1 cellular context compared by ENCODE assay signal in the genomic region with DNA sequence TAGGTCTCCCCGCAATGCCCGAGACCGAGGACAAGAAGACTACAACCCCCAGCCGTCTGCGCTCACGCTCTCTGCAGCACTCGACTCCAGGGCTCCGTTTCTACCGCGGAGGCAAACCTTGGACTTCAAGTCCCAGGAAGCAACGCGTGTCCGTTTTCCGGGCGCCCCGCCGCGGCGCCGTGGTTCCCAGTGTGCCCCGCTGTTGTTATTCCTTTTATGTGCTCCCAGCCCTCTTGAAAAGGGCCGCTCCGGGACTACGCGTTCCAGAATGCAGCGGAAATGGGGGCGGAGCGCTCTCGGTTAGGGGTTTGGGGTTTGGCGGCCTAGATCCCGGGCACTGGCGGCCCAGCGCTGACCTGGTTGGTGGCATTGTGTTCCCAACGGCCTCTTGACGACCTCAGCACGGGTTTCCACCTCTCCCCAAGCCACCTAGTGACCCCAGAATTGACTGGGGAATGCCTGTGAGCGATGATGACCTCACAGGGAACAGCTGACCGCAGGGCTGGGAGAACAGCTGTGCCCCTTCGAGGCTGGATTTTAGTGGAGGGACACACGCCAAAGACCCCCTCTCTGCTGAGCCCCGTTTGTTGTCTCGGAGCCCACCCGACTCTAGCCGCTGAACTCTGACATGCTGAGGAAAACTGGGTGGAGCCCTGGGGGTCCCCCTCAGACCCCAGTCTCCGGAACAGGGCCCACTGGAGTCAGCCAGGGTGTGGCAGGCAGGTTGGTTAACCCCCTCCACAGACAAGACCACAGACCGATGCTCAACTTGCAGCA.
TF ChIP-seq lines count a peak whose summit lies in the region.

No MANE protein-coding gene starts in this region.

TF ChIP-seq in K562, 482 proteins besides CTCF, POLR2A, EP300 and RAD21 (continued from another document and continues in another):
- TF ChIP-seq, protein P1, sequence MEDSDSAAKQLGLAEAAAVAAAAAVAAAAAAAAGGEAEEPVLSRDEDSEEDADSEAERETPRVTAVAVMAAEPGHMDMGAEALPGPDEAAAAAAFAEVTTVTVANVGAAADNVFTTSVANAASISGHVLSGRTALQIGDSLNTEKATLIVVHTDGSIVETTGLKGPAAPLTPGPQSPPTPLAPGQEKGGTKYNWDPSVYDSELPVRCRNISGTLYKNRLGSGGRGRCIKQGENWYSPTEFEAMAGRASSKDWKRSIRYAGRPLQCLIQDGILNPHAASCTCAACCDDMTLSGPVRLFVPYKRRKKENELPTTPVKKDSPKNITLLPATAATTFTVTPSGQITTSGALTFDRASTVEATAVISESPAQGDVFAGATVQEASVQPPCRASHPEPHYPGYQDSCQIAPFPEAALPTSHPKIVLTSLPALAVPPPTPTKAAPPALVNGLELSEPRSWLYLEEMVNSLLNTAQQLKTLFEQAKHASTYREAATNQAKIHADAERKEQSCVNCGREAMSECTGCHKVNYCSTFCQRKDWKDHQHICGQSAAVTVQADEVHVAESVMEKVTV (CRISPR knock-in tag; IDR thresholded peaks at IDR 0.05), result no peak
- TF ChIP-seq SRF (CRISPR knock-in tag; IDR thresholded peaks at IDR 0.05) (peak in 1 of 2 experiments; percentile 94; a peak in 2 of 4 replicates), CAMTA2 (CRISPR knock-in tag; conservative IDR thresholded peaks at IDR 0.05) (peak; percentile 87; the same call in 1 of the 2 replicates), ZNF76 (CRISPR knock-in tag; IDR thresholded peaks at IDR 0.05; ENCODE audit: borderline replicate concordance) (no peak), CHD2 (IDR thresholded peaks at IDR 0.05; ENCODE audit: low read depth, low read length) (0 out of 2 replicates have a peak, but pooled peaks have one; percentile 21), GTF2F1 (IDR thresholded peaks at IDR 0.05; ENCODE audit: low read depth, low read length) (no peak), ZNF780A (CRISPR knock-in tag; IDR thresholded peaks at IDR 0.05) (no peak), LCOR (CRISPR knock-in tag; IDR thresholded peaks at IDR 0.05) (peak; percentile 27; the same call in 1 of the 2 replicates), RNF2 (IDR thresholded peaks at IDR 0.05) (no peak; the same call in 1 of the 2 replicates), CCAR2 (IDR thresholded peaks at IDR 0.05; ENCODE audit: low read depth, low read length) (no peak), ZNF274 (IDR thresholded peaks at IDR 0.05; ENCODE audit: borderline replicate concordance, low read depth, low read length) (no peak), POLR2AphosphoS2 (IDR thresholded peaks at IDR 0.05; ENCODE audit: low read length) (no peak), TAF15 (IDR thresholded peaks at IDR 0.05; ENCODE audit: low read depth, low read length) (no peak), HNRNPK (IDR thresholded peaks at IDR 0.05; ENCODE audit: low read depth, low read length, poor library complexity, severe bottlenecking) (no peak), GABPB2 (CRISPR knock-in tag; conservative IDR thresholded peaks at IDR 0.05) (no peak; the same call in 1 of the 2 replicates), JUNB (CRISPR knock-in tag; conservative IDR thresholded peaks at IDR 0.05) (0 out of 2 replicates have a peak, but pooled peaks have one; percentile 24), ZNF253 (CRISPR knock-in tag; conservative IDR thresholded peaks at IDR 0.05) (no peak), MEF2D (tag; conservative IDR thresholded peaks at IDR 0.05; ENCODE audit: low read depth) (no peak; the same call in 1 of the 2 replicates), POLR2G (IDR thresholded peaks at IDR 0.05; ENCODE audit: low read depth, low read length) (peak; percentile 96), ZNF764 (CRISPR knock-in tag; IDR thresholded peaks at IDR 0.05; ENCODE audit: low read depth) (no peak), NRF1 (conservative IDR thresholded peaks at IDR 0.05 in 1 of 2, IDR thresholded peaks at IDR 0.05 in 1 of 2) (peak; percentile 90 to 92), SMARCC2 (IDR thresholded peaks at IDR 0.05; ENCODE audit: low read depth) (peak; percentile 51; the same call in 1 of the 2 replicates), SMAD2 (IDR thresholded peaks at IDR 0.05; ENCODE audit: low read depth, low read length) (peak; percentile 96; the same call in 1 of the 2 replicates), SMAD3 (CRISPR knock-in tag; conservative IDR thresholded peaks at IDR 0.05) (no peak), ZC3H8 (IDR thresholded peaks at IDR 0.05) (no peak), KDM2B (CRISPR knock-in tag; IDR thresholded peaks at IDR 0.05) (0 out of 2 replicates have a peak, but pooled peaks have one; percentile 52), L3MBTL2 (IDR thresholded peaks at IDR 0.05) (peak; percentile 80), RFX7 (CRISPR knock-in tag; IDR thresholded peaks at IDR 0.05) (no peak), U2AF2 (optimal IDR thresholded peaks at IDR 0.05; ENCODE audit: low read depth, low read length) (no peak), E2F3 (CRISPR knock-in tag; IDR thresholded peaks at IDR 0.05) (0 out of 2 replicates have a peak, but pooled peaks have one; percentile 14), STAT5B (CRISPR knock-in tag; IDR thresholded peaks at IDR 0.05) (no peak), TEAD2 (tag; IDR thresholded peaks at IDR 0.05) (no peak), MEIS2 (IDR thresholded peaks at IDR 0.05; ENCODE audit: partially characterized antibody) (no peak), EGR1 (conservative IDR thresholded peaks at IDR 0.05) (peak; percentile 61), ZNF57 (CRISPR knock-in tag; IDR thresholded peaks at IDR 0.05) (no peak), MCM2 (IDR thresholded peaks at IDR 0.05; ENCODE audit: low read depth) (no peak), RBM25 (IDR thresholded peaks at IDR 0.05; ENCODE audit: low read depth, low read length, severe bottlenecking) (no peak), LEF1 (IDR thresholded peaks at IDR 0.05) (peak; percentile 45), ZNF224 (CRISPR knock-in tag; IDR thresholded peaks at IDR 0.05) (no peak), SMC3 (conservative IDR thresholded peaks at IDR 0.05; ENCODE audit: insufficient read depth, low read depth, low read length) (no peak), CBFA2T3 (IDR thresholded peaks at IDR 0.05) (peak; percentile 38; the same call in 1 of the 2 replicates), SETDB1 (IDR thresholded peaks at IDR 0.05; ENCODE audit: low read length) (peak; percentile 7), ZNF282 (CRISPR knock-in tag; IDR thresholded peaks at IDR 0.05) (no peak), MTA3 (IDR thresholded peaks at IDR 0.05; ENCODE audit: borderline replicate concordance) (peak; percentile 91; the same call in 1 of the 2 replicates), RUNX1 (IDR thresholded peaks at IDR 0.05; ENCODE audit: low read depth) (no peak; the same call in 1 of the 2 replicates), MBD2 (IDR thresholded peaks at IDR 0.05; ENCODE audit: borderline replicate concordance, low read depth) (peak; percentile 95)
- TF ChIP-seq, protein P2, sequence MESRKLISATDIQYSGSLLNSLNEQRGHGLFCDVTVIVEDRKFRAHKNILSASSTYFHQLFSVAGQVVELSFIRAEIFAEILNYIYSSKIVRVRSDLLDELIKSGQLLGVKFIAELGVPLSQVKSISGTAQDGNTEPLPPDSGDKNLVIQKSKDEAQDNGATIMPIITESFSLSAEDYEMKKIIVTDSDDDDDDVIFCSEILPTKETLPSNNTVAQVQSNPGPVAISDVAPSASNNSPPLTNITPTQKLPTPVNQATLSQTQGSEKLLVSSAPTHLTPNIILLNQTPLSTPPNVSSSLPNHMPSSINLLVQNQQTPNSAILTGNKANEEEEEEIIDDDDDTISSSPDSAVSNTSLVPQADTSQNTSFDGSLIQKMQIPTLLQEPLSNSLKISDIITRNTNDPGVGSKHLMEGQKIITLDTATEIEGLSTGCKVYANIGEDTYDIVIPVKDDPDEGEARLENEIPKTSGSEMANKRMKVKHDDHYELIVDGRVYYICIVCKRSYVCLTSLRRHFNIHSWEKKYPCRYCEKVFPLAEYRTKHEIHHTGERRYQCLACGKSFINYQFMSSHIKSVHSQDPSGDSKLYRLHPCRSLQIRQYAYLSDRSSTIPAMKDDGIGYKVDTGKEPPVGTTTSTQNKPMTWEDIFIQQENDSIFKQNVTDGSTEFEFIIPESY (CRISPR knock-in tag; IDR thresholded peaks at IDR 0.05), result no peak
- TF ChIP-seq, protein P3, sequence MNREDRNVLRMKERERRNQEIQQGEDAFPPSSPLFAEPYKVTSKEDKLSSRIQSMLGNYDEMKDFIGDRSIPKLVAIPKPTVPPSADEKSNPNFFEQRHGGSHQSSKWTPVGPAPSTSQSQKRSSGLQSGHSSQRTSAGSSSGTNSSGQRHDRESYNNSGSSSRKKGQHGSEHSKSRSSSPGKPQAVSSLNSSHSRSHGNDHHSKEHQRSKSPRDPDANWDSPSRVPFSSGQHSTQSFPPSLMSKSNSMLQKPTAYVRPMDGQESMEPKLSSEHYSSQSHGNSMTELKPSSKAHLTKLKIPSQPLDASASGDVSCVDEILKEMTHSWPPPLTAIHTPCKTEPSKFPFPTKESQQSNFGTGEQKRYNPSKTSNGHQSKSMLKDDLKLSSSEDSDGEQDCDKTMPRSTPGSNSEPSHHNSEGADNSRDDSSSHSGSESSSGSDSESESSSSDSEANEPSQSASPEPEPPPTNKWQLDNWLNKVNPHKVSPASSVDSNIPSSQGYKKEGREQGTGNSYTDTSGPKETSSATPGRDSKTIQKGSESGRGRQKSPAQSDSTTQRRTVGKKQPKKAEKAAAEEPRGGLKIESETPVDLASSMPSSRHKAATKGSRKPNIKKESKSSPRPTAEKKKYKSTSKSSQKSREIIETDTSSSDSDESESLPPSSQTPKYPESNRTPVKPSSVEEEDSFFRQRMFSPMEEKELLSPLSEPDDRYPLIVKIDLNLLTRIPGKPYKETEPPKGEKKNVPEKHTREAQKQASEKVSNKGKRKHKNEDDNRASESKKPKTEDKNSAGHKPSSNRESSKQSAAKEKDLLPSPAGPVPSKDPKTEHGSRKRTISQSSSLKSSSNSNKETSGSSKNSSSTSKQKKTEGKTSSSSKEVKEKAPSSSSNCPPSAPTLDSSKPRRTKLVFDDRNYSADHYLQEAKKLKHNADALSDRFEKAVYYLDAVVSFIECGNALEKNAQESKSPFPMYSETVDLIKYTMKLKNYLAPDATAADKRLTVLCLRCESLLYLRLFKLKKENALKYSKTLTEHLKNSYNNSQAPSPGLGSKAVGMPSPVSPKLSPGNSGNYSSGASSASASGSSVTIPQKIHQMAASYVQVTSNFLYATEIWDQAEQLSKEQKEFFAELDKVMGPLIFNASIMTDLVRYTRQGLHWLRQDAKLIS (CRISPR knock-in tag; IDR thresholded peaks at IDR 0.05), result no peak
- TF ChIP-seq, protein P4, sequence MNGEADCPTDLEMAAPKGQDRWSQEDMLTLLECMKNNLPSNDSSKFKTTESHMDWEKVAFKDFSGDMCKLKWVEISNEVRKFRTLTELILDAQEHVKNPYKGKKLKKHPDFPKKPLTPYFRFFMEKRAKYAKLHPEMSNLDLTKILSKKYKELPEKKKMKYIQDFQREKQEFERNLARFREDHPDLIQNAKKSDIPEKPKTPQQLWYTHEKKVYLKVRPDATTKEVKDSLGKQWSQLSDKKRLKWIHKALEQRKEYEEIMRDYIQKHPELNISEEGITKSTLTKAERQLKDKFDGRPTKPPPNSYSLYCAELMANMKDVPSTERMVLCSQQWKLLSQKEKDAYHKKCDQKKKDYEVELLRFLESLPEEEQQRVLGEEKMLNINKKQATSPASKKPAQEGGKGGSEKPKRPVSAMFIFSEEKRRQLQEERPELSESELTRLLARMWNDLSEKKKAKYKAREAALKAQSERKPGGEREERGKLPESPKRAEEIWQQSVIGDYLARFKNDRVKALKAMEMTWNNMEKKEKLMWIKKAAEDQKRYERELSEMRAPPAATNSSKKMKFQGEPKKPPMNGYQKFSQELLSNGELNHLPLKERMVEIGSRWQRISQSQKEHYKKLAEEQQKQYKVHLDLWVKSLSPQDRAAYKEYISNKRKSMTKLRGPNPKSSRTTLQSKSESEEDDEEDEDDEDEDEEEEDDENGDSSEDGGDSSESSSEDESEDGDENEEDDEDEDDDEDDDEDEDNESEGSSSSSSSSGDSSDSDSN (IDR thresholded peaks at IDR 0.05; ENCODE audit: borderline replicate concordance in 1 of 2, low read depth in 2 of 2, low read length in 2 of 2), result 0 out of 4 replicates have a peak, but pooled peaks of 1 of the 2 experiments have one; percentile 13
- TF ChIP-seq, protein P5, sequence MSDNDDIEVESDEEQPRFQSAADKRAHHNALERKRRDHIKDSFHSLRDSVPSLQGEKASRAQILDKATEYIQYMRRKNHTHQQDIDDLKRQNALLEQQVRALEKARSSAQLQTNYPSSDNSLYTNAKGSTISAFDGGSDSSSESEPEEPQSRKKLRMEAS (CRISPR knock-in tag; IDR thresholded peaks at IDR 0.05), result peak; percentile 44; the same call in 1 of the 2 replicates
- TF ChIP-seq, protein P6, sequence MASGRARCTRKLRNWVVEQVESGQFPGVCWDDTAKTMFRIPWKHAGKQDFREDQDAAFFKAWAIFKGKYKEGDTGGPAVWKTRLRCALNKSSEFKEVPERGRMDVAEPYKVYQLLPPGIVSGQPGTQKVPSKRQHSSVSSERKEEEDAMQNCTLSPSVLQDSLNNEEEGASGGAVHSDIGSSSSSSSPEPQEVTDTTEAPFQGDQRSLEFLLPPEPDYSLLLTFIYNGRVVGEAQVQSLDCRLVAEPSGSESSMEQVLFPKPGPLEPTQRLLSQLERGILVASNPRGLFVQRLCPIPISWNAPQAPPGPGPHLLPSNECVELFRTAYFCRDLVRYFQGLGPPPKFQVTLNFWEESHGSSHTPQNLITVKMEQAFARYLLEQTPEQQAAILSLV (tag; IDR thresholded peaks at IDR 0.05), result no peak
- TF ChIP-seq, protein P7, sequence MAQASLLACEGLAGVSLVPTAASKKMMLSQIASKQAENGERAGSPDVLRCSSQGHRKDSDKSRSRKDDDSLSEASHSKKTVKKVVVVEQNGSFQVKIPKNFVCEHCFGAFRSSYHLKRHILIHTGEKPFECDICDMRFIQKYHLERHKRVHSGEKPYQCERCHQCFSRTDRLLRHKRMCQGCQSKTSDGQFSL (CRISPR knock-in tag; IDR thresholded peaks at IDR 0.05), result no peak
- TF ChIP-seq, protein P7 (tag; IDR thresholded peaks at IDR 0.05), result no peak
- TF ChIP-seq, protein P8, sequence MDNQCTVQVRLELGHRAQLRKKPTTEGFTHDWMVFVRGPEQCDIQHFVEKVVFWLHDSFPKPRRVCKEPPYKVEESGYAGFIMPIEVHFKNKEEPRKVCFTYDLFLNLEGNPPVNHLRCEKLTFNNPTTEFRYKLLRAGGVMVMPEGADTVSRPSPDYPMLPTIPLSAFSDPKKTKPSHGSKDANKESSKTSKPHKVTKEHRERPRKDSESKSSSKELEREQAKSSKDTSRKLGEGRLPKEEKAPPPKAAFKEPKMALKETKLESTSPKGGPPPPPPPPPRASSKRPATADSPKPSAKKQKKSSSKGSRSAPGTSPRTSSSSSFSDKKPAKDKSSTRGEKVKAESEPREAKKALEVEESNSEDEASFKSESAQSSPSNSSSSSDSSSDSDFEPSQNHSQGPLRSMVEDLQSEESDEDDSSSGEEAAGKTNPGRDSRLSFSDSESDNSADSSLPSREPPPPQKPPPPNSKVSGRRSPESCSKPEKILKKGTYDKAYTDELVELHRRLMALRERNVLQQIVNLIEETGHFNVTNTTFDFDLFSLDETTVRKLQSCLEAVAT (IDR thresholded peaks at IDR 0.05), result peak in 1 of 2 experiments; percentile 65; a peak in 1 of 4 replicates
